9 cellular contexts compared by ENCODE assay signal in the genomic region with DNA sequence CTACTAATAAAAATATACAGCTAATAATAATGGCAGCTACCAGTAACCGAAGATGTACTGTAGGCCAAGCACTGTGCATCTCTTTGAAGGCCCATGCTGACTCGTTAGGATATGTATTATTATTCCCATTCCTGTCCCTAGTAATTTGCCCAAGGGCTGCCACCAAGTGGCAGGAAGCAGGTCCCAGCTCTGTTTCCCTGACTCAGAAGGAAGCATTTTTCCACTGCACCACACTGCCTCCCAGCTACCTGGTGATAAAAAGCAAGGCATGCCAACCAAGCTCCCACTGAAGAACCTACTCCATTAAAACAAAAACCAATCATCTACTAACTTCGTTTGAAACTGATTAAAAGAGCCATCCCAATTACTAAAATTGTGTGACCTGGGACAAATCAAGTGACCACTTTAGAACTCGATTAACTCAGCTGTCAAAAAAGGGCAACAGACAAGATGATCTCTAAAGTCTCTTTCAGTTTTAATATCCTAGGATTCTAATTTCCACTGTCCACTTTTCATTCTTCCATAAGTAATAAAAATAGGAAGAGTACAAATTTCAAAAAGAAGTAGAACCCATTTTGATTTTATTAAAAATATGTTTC. TPM values are rescaled to one million over a fixed set of nuclear protein-coding genes. Genes with fewer than 3 reads are reported as not detected.
DNase-seq lines count a peak whose midpoint lies in the region; ATAC-seq and TF ChIP-seq lines count a peak whose summit lies in the region.
"Had no signal": no experiment of that assay in that cellular context is flagged by ENCODE, and none has a peak within 500 bp of the region (broad histone marks: within the 10 kb centered on the region; RNA-seq: fewer than 3 reads in every experiment).

No MANE protein-coding gene starts in this region.

- ATAC-seq in HG03196 (IDR thresholded peaks at IDR 0.05; ENCODE audit: unreplicated experiment) = no peak

- DNase-seq in DMS153 (lab: John Stamatoyannopoulos, UW) = peak; percentile 67
- peak; percentile 64 for DNase-seq in LHCN-M2 (ENCODE audit: low read depth)
- peak; percentile 95 for DNase-seq in RKO (ENCODE audit: low spot score)
- DNase-seq in epithelial cell of proximal tubule (ENCODE audit: low read depth) = no peak
- DNase-seq in nucleus accumbens (lab: John Stamatoyannopoulos, UW) = peak in 46 of 56 donors; percentile 1 to 69 (median 20)
- no peak for DNase-seq in middle frontal gyrus (ENCODE audit: extremely low spot score, low spot score)
- DNase-seq in activated T-cell treated with anti-CD3 and anti-CD28 coated beads, Interleukin-2, amount 50 U/mL, for 48 hours = no peak
- DNase-seq: naive B cell had no signal

- no peak overlapping the region for H3K4me3 ChIP-seq in epithelial cell of proximal tubule (ENCODE audit: low read depth, low read length)

- TF ChIP-seq CTCF in epithelial cell of proximal tubule (conservative IDR thresholded peaks at IDR 0.05; ENCODE audit: low read depth, low read length) = peak; percentile 78

RNA-seq across cellular contexts. Expression of a gene that starts 24.3 kb away (rescaled TPM):
- total RNA-seq in LHCN-M2 (2014; rRNA removed) (23.4 and 42.2 TPM in 2 replicates), epithelial cell of proximal tubule (27.4 and 36.5 TPM in 2 replicates)
- polyA plus RNA-seq in LHCN-M2 (2012) = 11.3 TPM

Comparison
In these comparisons a context has a peak if more than half of its experiments do, and no peak if none do; other contexts are left out.
1. DNase-seq: peak in DMS153 (single experiment), LHCN-M2 (single experiment), RKO (single experiment) and nucleus accumbens (46 of 56); none in epithelial cell of proximal tubule (single experiment), middle frontal gyrus (single experiment) and activated T-cell treated with anti-CD3 and anti-CD28 coated beads, Interleukin-2, amount 50 U/mL, for 48 hours (0 of 2).